19 cellular contexts compared by ENCODE assay signal in genomic region chr1:230822092-230822581, GRCh38. TPM values are rescaled to one million over a fixed set of nuclear protein-coding genes. Genes with fewer than 3 reads are reported as not detected.
DNase-seq lines count a peak whose midpoint lies in the region; ATAC-seq and TF ChIP-seq lines count a peak whose summit lies in the region.
"Had no signal": no experiment of that assay in that cellular context is flagged by ENCODE, and none has a peak within 500 bp of the region (broad histone marks: within the 10 kb centered on the region; RNA-seq: fewer than 3 reads in every experiment).

No MANE protein-coding gene starts in this region.

- H3K4me3 Mint-ChIP-seq in nephron, result peak overlapping the region in 1 of 3 experiments; percentile 55
- H3K4me3 Mint-ChIP-seq: activated CD4-positive, alpha-beta memory T cell treated with anti-CD3 and anti-CD28 coated beads, Interleukin-2, amount 10 ng/mL, durations not matched to agents 7 days and 5 days had no signal

- DNase-seq in heart left ventricle, result peak in 3 of 5 donors; percentile 64 to 71 (median 64)
- DNase-seq in cardiac septum (ENCODE audit: low spot score), result no peak
- DNase-seq in fibroblast of lung (ENCODE audit: low read depth in 2 of 2), result peak; percentile 12 to 41
- DNase-seq in GF-D8 (lab: John Stamatoyannopoulos, UW), result no peak
- no peak for DNase-seq in SW480 (ENCODE audit: low spot score)
- DNase-seq: activated CD4-positive, alpha-beta memory T cell treated with anti-CD3 and anti-CD28 coated beads, Interleukin-2, amount 10 ng/mL, durations not matched to agents 7 days and 5 days; amygdala; Caco-2; KBM-7; NCI-H1417; NCI-H345; stimulated activated CD4-positive, alpha-beta T cell treated with anti-CD3 and anti-CD28 coated beads, Interleukin-1b, Interleukin-23, amount 100 ng/mL, for 48 hours; upper lobe of right lung had no signal

- H3K79me2 ChIP-seq in fibroblast of lung (ENCODE audit: control insufficient read depth, insufficient read depth, low read length), result no peaks in the 10 kb centered on the region

- peak overlapping the region in 2 of 3 experiments; percentile 89 for H3K27ac Mint-ChIP-seq in nephron
- H3K27ac Mint-ChIP-seq: activated CD4-positive, alpha-beta memory T cell treated with anti-CD3 and anti-CD28 coated beads, Interleukin-2, amount 10 ng/mL, durations not matched to agents 7 days and 5 days had no signal

- H3K4me1 ChIP-seq in heart left ventricle (peaks cover 4 to 76% (median 51%) of the 10 kb centered on the region in 12 donors), fibroblast of lung (ENCODE audit: control insufficient read depth, extremely low read depth, insufficient read depth, low read length) (peaks cover 20% of the 10 kb centered on the region)
- H3K4me1 ChIP-seq: Caco-2 had no signal

- intact Hi-C loops in heart left ventricle (cut with DNase I), result loop anchor here in 2 of 10 donors (5.0 to 10.0 kb wide), 2 partner anchors 45 to 53 kb away; partner anchors contain the start of gene C1orf198 (in 1 of the 2)
- intact Hi-C loops in cardiac septum (cut with DNase I), result loop anchor here (2.0 kb wide), 1 partner anchor 27 kb away; no protein-coding TSS in a partner anchor

- H3K9me3 ChIP-seq in heart left ventricle, result no peaks in the 10 kb centered on the region
- no peaks in the 10 kb centered on the region for H3K9me3 ChIP-seq in fibroblast of lung (ENCODE audit: control insufficient read depth, insufficient read depth, low read depth, low read length)
- H3K9me3 ChIP-seq: A549, Caco-2, SJSA1, upper lobe of right lung had no signal

- WGBS in heart left ventricle, 4 donors, result 62 to 78% (median 68%) methylated on average over 11 to 13 of the region's 13 CpGs

- peaks cover 2% of the 10 kb centered on the region for H3K9me3 Mint-ChIP-seq in nephron
- H3K9me3 Mint-ChIP-seq: activated CD4-positive, alpha-beta memory T cell treated with anti-CD3 and anti-CD28 coated beads, Interleukin-2, amount 10 ng/mL, durations not matched to agents 7 days and 5 days had no signal

- H4K20me1 ChIP-seq in fibroblast of lung (ENCODE audit: control insufficient read depth, extremely low read depth, insufficient read depth, low read length), result no peaks in the 10 kb centered on the region

- H3K36me3 ChIP-seq in heart left ventricle (no peaks in the 10 kb centered on the region), fibroblast of lung (ENCODE audit: control insufficient read depth, insufficient read depth, low read length) (no peaks in the 10 kb centered on the region)
- H3K36me3 ChIP-seq: SJSA1, upper lobe of right lung had no signal

- H3K27ac ChIP-seq in heart left ventricle (peak overlapping the region in 8 of 12 donors; percentile 12 to 94 (median 84)), fibroblast of lung (ENCODE audit: insufficient read depth, low read length) (no peak overlapping the region)
- H3K27ac ChIP-seq: A549, SJSA1, upper lobe of right lung had no signal

- TF ChIP-seq CTCF in heart left ventricle (IDR thresholded peaks at IDR 0.05) (no peak), fibroblast of lung (conservative IDR thresholded peaks at IDR 0.05 in 1 of 2, IDR thresholded peaks at IDR 0.05 in 1 of 2; ENCODE audit: low read depth in 1 of 2, low read length in 2 of 2) (no peak), nephron (IDR thresholded peaks at IDR 0.05; ENCODE audit: unreplicated experiment in 3 of 3) (no peak)

- peak in 2 of 4 donors; percentile 40 to 43 for ATAC-seq in heart left ventricle
- ATAC-seq in GM19351 (IDR thresholded peaks at IDR 0.05; ENCODE audit: unreplicated experiment), result no peak
- no peak for ATAC-seq in GM21529 (IDR thresholded peaks at IDR 0.05; ENCODE audit: unreplicated experiment)
- ATAC-seq: A549, HCT116, upper lobe of right lung had no signal

- no peak overlapping the region for H2AFZ ChIP-seq in fibroblast of lung (ENCODE audit: low read length)

- H3K4me1 Mint-ChIP-seq in nephron, result peaks cover 86% of the 10 kb centered on the region
- H3K4me1 Mint-ChIP-seq: activated CD4-positive, alpha-beta memory T cell treated with anti-CD3 and anti-CD28 coated beads, Interleukin-2, amount 10 ng/mL, durations not matched to agents 7 days and 5 days had no signal

- no peak overlapping the region for H3K9ac ChIP-seq in fibroblast of lung (ENCODE audit: insufficient read depth, low read length)

- no peaks in the 10 kb centered on the region for H3K36me3 Mint-ChIP-seq in nephron (ENCODE audit: low read depth)

- no peak for TF ChIP-seq POLR2A in heart left ventricle (IDR thresholded peaks at IDR 0.05)

- H3K27me3 ChIP-seq in heart left ventricle (no peaks in the 10 kb centered on the region), fibroblast of lung (ENCODE audit: control insufficient read depth, insufficient read depth, low read length) (no peaks in the 10 kb centered on the region)
- H3K27me3 ChIP-seq: SJSA1, upper lobe of right lung had no signal

- peaks cover 4% of the 10 kb centered on the region for H3K27me3 Mint-ChIP-seq in nephron (ENCODE audit: low read depth)

- no peak overlapping the region for H3K4me2 ChIP-seq in fibroblast of lung (ENCODE audit: extremely low read depth, insufficient read depth, low read length)
- H3K4me2 ChIP-seq: A549 had no signal

- H3K4me3 ChIP-seq in heart left ventricle (no peak overlapping the region), fibroblast of lung (replicated peaks in 1 of 4; ENCODE audit: control extremely low read depth in 1 of 4, insufficient read depth in 1 of 4, low read depth in 3 of 4, low read length in 4 of 4) (no peak overlapping the region)
- H3K4me3 ChIP-seq: A549, SJSA1, upper lobe of right lung had no signal

RNA-seq across cellular contexts. Expression of gene C1orf198, which starts 46.2 kb away (rescaled TPM):
- 100 to 1,000 TPM in 1 of 9 donors, 10 to 100 TPM in 8; 29.7 to 145 (median 63.8) TPM for total RNA-seq in heart left ventricle
- polyA plus RNA-seq in heart left ventricle, result 10 to 100 TPM; 23.1 to 72.8 TPM
- total RNA-seq in cardiac septum, result 73.9 TPM
- 39.5 and 57.8 TPM in 2 replicates for total RNA-seq in fibroblast of lung
- 90.1 and 215 TPM in 2 replicates for polyA plus RNA-seq in fibroblast of lung
- 52.7 and 112 TPM in 2 replicates for polyA plus RNA-seq in fibroblast of lung (2012)
- 66.4 and 162 TPM in 2 replicates for polyA minus RNA-seq in fibroblast of lung (ENCODE audit: low replicate concordance)

Comparison
In these comparisons a context has a peak if more than half of its experiments do, and no peak if none do; other contexts are left out.
1. DNase-seq: peak in heart left ventricle (3 of 5) and fibroblast of lung (2 of 2); none in cardiac septum (single experiment), GF-D8 (single experiment) and SW480 (single experiment).